15 cellular contexts compared by ENCODE assay signal in genomic region chr6:71367763-71368162, GRCh38.
DNase-seq lines count a peak whose midpoint lies in the region; ATAC-seq and TF ChIP-seq lines count a peak whose summit lies in the region.
"Had no signal": no experiment of that assay in that cellular context is flagged by ENCODE, and none has a peak within 500 bp of the region (broad histone marks: within the 10 kb centered on the region; RNA-seq: fewer than 3 reads in every experiment).

No MANE protein-coding gene starts in this region.

- peak overlapping the region; percentile 37 to 77 for H3K18ac ChIP-seq in mesenchymal stem cell (ENCODE audit: low read depth in 1 of 2, low read length in 2 of 2)

- 0 out of 3 replicates have a peak, but pooled peaks cover 3% of the 10 kb centered on the region for H3K4me1 Mint-ChIP-seq in GM23338

- H3K4me1 ChIP-seq in BLaER1: peaks cover 44% of the 10 kb centered on the region
- no peaks in the 10 kb centered on the region for H3K4me1 ChIP-seq in GM23338 (ENCODE audit: insufficient read depth)
- peaks cover 3% of the 10 kb centered on the region for H3K4me1 ChIP-seq in mesenchymal stem cell (ENCODE audit: control insufficient read depth, insufficient read depth, low read depth, low read length)

- H3K23ac ChIP-seq in mesenchymal stem cell (ENCODE audit: low read length in 2 of 2): no peak overlapping the region

- H2AFZ ChIP-seq in GM23338: peak overlapping the region; percentile 83
- H2AFZ ChIP-seq in mesenchymal stem cell (ENCODE audit: low read depth, low read length): no peak overlapping the region

- H3K4me3 ChIP-seq in BLaER1 (peak overlapping the region; percentile 32), GM23338 (no peak overlapping the region), mesenchymal stem cell (ENCODE audit: insufficient read depth in 1 of 2, low read depth in 1 of 2, low read length in 2 of 2) (no peak overlapping the region)

- H4K8ac ChIP-seq in mesenchymal stem cell (ENCODE audit: low read length): peak overlapping the region; percentile 41

- in situ Hi-C loops in GM13977 (cut with MboI; ENCODE audit: low pct_unique_long_range_greater_than_20kb, low sequenced_read_pairs, unreplicated experiment): no loop called here

- H3K4me2 ChIP-seq in BLaER1 (peak overlapping the region; percentile 75), GM23338 (no peak overlapping the region), mesenchymal stem cell (ENCODE audit: low read length, poor library complexity, severe bottlenecking) (no peak overlapping the region)

- H3K9ac ChIP-seq in BLaER1 (peak overlapping the region; percentile 65), mesenchymal stem cell (ENCODE audit: low read length) (peak overlapping the region; percentile 3)

- H3K79me1 ChIP-seq in mesenchymal stem cell (replicated peaks; ENCODE audit: low read length, poor library complexity, severe bottlenecking): peaks cover 15% of the 10 kb centered on the region

- H2AK5ac ChIP-seq in mesenchymal stem cell (ENCODE audit: low read length, severe bottlenecking): peak overlapping the region; percentile 33

- H3K27me3 ChIP-seq in BLaER1 (no peaks in the 10 kb centered on the region), GM23338 (ENCODE audit: insufficient read depth) (no peaks in the 10 kb centered on the region), mesenchymal stem cell (ENCODE audit: control insufficient read depth in 1 of 2, insufficient read depth in 1 of 2, low read length in 2 of 2) (no peaks in the 10 kb centered on the region)

- no peaks in the 10 kb centered on the region for H3K79me2 ChIP-seq in GM23338 (replicated peaks; ENCODE audit: insufficient read depth)

- no peak overlapping the region for H3K14ac ChIP-seq in mesenchymal stem cell (ENCODE audit: low read length in 2 of 2)

- no peak overlapping the region for H2BK15ac ChIP-seq in mesenchymal stem cell (ENCODE audit: low read depth, poor library complexity, severe bottlenecking)

- no peak for TF ChIP-seq CTCF in GM23338 (conservative IDR thresholded peaks at IDR 0.05; ENCODE audit: low read depth in 2 of 2)
- TF ChIP-seq CTCF in GM13977 (IDR thresholded peaks at IDR 0.05; ENCODE audit: extremely low read depth, insufficient read depth, missing control alignments): no peak

- no peak overlapping the region for H3K4me3 Mint-ChIP-seq in GM23338
- H3K4me3 Mint-ChIP-seq: CD4-positive, CD25-positive, alpha-beta regulatory T cell; stimulated activated memory B cell treated with anti-CD40 and anti-IgM and Interleukin-4, amounts not matched to agents 10 μg/mL and 1 μg/mL and 100 μg/mL, for 72 hours had no signal

- H2BK120ac ChIP-seq in mesenchymal stem cell (ENCODE audit: low read depth, low read length): peak overlapping the region; percentile 39

- H3K27ac ChIP-seq in BLaER1 (peak overlapping the region; percentile 86), GM23338 (ENCODE audit: low read depth) (no peak overlapping the region), mesenchymal stem cell (ENCODE audit: low read length, poor library complexity, severe bottlenecking) (peak overlapping the region; percentile 80)

- H3K27ac Mint-ChIP-seq in GM23338: peak overlapping the region; percentile 60; the same call in 1 of the 2 replicates
- H3K27ac Mint-ChIP-seq: CD4-positive, CD25-positive, alpha-beta regulatory T cell; stimulated activated memory B cell treated with anti-CD40 and anti-IgM and Interleukin-4, amounts not matched to agents 10 μg/mL and 1 μg/mL and 100 μg/mL, for 72 hours had no signal

- no peak overlapping the region for H2BK5ac ChIP-seq in mesenchymal stem cell (ENCODE audit: low read depth, low read length, poor library complexity, severe bottlenecking)

- DNase-seq in GM23338 (ENCODE audit: low spot score) (no peak), UCSD-AML1 (lab: John Stamatoyannopoulos, UW; ENCODE audit: unreplicated experiment) (peak; percentile 38), mesenchymal stem cell (no peak), anterior cingulate cortex (lab: John Stamatoyannopoulos, UW) (no peak), GM13977 (ENCODE audit: low spot score) (no peak)
- no peak for DNase-seq in stimulated activated naive CD4-positive, alpha-beta T cell treated with Interleukin-2 at 50 U/mL for 16 hours (lab: John Stamatoyannopoulos, UW)
- DNase-seq: CD4-positive, CD25-positive, alpha-beta regulatory T cell; head of caudate nucleus; kidney glomerular epithelial cell; naive B cell; NCI-H1092; stimulated activated CD4-positive, alpha-beta T cell treated with anti-CD3 and anti-CD28 coated beads, Interleukin-4, amount 100 ng/mL, for 4 hours had no signal

- no peaks in the 10 kb centered on the region for H3K9me3 Mint-ChIP-seq in GM23338

- H4K91ac ChIP-seq in mesenchymal stem cell (ENCODE audit: low read length): peak overlapping the region; percentile 2

- H3K9me2 ChIP-seq in GM23338 (ENCODE audit: insufficient read depth): peaks cover 5% of the 10 kb centered on the region

- peak overlapping the region; percentile 28 to 29 for H2BK12ac ChIP-seq in mesenchymal stem cell (ENCODE audit: low read length in 2 of 2)

- H3K9me3 ChIP-seq in BLaER1 (peaks cover 46% of the 10 kb centered on the region), mesenchymal stem cell (ENCODE audit: control insufficient read depth, low read length) (no peaks in the 10 kb centered on the region)

- H3K36me3 ChIP-seq in BLaER1 (peaks cover 8% of the 10 kb centered on the region; the same call in 1 of the 2 replicates), GM23338 (ENCODE audit: insufficient read depth) (no peaks in the 10 kb centered on the region), mesenchymal stem cell (ENCODE audit: control insufficient read depth in 1 of 2, insufficient read depth in 2 of 2, low read depth in 1 of 2, low read length in 2 of 2) (peaks cover 5 to 13% of the 10 kb centered on the region in 2 experiments)

- peak overlapping the region in 1 of 2 experiments; percentile 42 for H3K4ac ChIP-seq in mesenchymal stem cell (ENCODE audit: low read depth in 1 of 2, low read length in 2 of 2)

- 57% methylated on average over 3 of the region's 3 CpGs for WGBS in mesenchymal stem cell

- no peak for ATAC-seq in GM23338
- ATAC-seq in HG02885 (IDR thresholded peaks at IDR 0.05; ENCODE audit: poor library complexity, unreplicated experiment): no peak
- ATAC-seq: stimulated activated memory B cell treated with anti-CD40 and anti-IgM and Interleukin-4, amounts not matched to agents 10 μg/mL and 1 μg/mL and 100 μg/mL, for 72 hours had no signal

- H3F3A ChIP-seq in GM23338 (replicated peaks; ENCODE audit: low read depth): no peaks in the 10 kb centered on the region

- H3K36me3 Mint-ChIP-seq in GM23338 (ENCODE audit: low read depth): no peaks in the 10 kb centered on the region
- H3K36me3 Mint-ChIP-seq: CD4-positive, CD25-positive, alpha-beta regulatory T cell; stimulated activated memory B cell treated with anti-CD40 and anti-IgM and Interleukin-4, amounts not matched to agents 10 μg/mL and 1 μg/mL and 100 μg/mL, for 72 hours had no signal

- no peaks in the 10 kb centered on the region for H3K27me3 Mint-ChIP-seq in GM23338 (ENCODE audit: insufficient read depth, low read depth, poor library complexity)
- H3K27me3 Mint-ChIP-seq: CD4-positive, CD25-positive, alpha-beta regulatory T cell; naive B cell; stimulated activated memory B cell treated with anti-CD40 and anti-IgM and Interleukin-4, amounts not matched to agents 10 μg/mL and 1 μg/mL and 100 μg/mL, for 72 hours had no signal

- H4K20me1 ChIP-seq in BLaER1 (no peaks in the 10 kb centered on the region), GM23338 (replicated peaks; ENCODE audit: insufficient read depth) (no peaks in the 10 kb centered on the region)

TF ChIP-seq in GM23338, 12 proteins besides CTCF, POLR2A, EP300 and RAD21:
- TF ChIP-seq JUNB (IDR thresholded peaks at IDR 0.05; ENCODE audit: unreplicated experiment): no peak
- no peak for TF ChIP-seq POLR2AphosphoS5 (IDR thresholded peaks at IDR 0.05; ENCODE audit: low read depth)
- TF ChIP-seq, protein P1, sequence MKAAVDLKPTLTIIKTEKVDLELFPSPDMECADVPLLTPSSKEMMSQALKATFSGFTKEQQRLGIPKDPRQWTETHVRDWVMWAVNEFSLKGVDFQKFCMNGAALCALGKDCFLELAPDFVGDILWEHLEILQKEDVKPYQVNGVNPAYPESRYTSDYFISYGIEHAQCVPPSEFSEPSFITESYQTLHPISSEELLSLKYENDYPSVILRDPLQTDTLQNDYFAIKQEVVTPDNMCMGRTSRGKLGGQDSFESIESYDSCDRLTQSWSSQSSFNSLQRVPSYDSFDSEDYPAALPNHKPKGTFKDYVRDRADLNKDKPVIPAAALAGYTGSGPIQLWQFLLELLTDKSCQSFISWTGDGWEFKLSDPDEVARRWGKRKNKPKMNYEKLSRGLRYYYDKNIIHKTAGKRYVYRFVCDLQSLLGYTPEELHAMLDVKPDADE (IDR thresholded peaks at IDR 0.05): no peak
- no peak for TF ChIP-seq EZH2phosphoT487 (IDR thresholded peaks at IDR 0.05; ENCODE audit: unreplicated experiment)
- TF ChIP-seq EZH2 (IDR thresholded peaks at IDR 0.05; ENCODE audit: low read depth, unreplicated experiment): no peak
- TF ChIP-seq NANOG (IDR thresholded peaks at IDR 0.05; ENCODE audit: borderline replicate concordance): no peak
